ENCODE assay signal across 1 cellular context in the genomic region with DNA sequence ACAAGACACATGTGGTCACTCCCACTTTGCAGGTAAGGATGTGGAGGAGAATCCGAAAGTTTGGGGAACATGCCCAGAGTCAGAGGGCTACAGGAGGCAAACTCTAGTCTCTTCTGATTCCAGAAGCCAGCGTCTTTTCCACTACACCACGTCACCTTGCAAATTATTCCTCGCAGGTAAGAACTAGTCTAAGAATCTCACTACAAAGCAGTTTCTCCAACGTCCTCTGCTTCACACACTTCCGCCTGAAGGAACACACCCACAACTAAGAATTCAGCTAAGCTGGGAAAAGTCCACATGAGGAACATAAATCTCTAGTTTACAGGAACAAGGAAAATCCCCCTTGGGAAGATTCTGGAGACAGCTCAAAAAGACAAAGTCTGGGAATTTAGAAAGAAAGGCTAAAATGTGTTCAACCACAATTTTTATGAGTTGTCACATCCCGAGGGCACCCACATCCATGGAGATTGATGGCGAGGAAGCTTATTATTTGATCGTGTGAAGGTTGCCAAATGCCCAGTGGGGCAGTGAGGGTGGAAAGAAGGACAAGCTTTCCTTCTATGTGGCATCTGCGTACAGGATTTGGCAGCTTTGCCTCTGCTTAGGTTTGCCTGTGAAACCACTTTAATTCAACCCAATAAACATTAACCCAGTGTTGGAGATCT.
TF ChIP-seq lines count a peak whose summit lies in the region.

No MANE protein-coding gene starts in this region.

TF ChIP-seq in GM23338, 12 proteins besides CTCF, POLR2A, EP300 and RAD21 (continued from another document):
- no peak for TF ChIP-seq ZNF114 (CRISPR knock-in tag; IDR thresholded peaks at IDR 0.05)
- TF ChIP-seq STAT1 (IDR thresholded peaks at IDR 0.05; ENCODE audit: unreplicated experiment), result no peak
- TF ChIP-seq, protein P1, sequence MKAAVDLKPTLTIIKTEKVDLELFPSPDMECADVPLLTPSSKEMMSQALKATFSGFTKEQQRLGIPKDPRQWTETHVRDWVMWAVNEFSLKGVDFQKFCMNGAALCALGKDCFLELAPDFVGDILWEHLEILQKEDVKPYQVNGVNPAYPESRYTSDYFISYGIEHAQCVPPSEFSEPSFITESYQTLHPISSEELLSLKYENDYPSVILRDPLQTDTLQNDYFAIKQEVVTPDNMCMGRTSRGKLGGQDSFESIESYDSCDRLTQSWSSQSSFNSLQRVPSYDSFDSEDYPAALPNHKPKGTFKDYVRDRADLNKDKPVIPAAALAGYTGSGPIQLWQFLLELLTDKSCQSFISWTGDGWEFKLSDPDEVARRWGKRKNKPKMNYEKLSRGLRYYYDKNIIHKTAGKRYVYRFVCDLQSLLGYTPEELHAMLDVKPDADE (IDR thresholded peaks at IDR 0.05), result no peak
- no peak for TF ChIP-seq EZH2phosphoT487 (IDR thresholded peaks at IDR 0.05; ENCODE audit: unreplicated experiment)
- no peak for TF ChIP-seq CREB1 (CRISPR knock-in tag; IDR thresholded peaks at IDR 0.05; ENCODE audit: low read depth)
- TF ChIP-seq, protein P2, sequence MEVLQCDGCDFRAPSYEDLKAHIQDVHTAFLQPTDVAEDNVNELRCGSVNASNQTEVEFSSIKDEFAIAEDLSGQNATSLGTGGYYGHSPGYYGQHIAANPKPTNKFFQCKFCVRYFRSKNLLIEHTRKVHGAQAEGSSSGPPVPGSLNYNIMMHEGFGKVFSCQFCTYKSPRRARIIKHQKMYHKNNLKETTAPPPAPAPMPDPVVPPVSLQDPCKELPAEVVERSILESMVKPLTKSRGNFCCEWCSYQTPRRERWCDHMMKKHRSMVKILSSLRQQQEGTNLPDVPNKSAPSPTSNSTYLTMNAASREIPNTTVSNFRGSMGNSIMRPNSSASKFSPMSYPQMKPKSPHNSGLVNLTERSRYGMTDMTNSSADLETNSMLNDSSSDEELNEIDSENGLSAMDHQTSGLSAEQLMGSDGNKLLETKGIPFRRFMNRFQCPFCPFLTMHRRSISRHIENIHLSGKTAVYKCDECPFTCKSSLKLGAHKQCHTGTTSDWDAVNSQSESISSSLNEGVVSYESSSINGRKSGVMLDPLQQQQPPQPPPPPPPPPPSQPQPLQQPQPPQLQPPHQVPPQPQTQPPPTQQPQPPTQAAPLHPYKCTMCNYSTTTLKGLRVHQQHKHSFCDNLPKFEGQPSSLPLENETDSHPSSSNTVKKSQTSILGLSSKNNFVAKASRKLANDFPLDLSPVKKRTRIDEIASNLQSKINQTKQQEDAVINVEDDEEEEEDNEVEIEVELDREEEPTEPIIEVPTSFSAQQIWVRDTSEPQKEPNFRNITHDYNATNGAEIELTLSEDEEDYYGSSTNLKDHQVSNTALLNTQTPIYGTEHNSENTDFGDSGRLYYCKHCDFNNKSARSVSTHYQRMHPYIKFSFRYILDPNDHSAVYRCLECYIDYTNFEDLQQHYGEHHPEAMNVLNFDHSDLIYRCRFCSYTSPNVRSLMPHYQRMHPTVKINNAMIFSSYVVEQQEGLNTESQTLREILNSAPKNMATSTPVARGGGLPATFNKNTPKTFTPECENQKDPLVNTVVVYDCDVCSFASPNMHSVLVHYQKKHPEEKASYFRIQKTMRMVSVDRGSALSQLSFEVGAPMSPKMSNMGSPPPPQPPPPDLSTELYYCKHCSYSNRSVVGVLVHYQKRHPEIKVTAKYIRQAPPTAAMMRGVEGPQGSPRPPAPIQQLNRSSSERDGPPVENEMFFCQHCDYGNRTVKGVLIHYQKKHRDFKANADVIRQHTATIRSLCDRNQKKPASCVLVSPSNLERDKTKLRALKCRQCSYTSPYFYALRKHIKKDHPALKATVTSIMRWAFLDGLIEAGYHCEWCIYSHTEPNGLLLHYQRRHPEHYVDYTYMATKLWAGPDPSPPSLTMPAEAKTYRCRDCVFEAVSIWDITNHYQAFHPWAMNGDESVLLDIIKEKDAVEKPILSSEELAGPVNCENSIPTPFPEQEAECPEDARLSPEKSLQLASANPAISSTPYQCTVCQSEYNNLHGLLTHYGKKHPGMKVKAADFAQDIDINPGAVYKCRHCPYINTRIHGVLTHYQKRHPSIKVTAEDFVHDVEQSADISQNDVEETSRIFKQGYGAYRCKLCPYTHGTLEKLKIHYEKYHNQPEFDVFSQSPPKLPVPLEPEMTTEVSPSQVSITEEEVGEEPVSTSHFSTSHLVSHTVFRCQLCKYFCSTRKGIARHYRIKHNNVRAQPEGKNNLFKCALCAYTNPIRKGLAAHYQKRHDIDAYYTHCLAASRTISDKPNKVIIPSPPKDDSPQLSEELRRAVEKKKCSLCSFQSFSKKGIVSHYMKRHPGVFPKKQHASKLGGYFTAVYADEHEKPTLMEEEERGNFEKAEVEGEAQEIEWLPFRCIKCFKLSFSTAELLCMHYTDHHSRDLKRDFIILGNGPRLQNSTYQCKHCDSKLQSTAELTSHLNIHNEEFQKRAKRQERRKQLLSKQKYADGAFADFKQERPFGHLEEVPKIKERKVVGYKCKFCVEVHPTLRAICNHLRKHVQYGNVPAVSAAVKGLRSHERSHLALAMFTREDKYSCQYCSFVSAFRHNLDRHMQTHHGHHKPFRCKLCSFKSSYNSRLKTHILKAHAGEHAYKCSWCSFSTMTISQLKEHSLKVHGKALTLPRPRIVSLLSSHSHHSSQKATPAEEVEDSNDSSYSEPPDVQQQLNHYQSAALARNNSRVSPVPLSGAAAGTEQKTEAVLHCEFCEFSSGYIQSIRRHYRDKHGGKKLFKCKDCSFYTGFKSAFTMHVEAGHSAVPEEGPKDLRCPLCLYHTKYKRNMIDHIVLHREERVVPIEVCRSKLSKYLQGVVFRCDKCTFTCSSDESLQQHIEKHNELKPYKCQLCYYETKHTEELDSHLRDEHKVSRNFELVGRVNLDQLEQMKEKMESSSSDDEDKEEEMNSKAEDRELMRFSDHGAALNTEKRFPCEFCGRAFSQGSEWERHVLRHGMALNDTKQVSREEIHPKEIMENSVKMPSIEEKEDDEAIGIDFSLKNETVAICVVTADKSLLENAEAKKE (CRISPR knock-in tag; IDR thresholded peaks at IDR 0.05), result no peak
- TF ChIP-seq, protein P3, sequence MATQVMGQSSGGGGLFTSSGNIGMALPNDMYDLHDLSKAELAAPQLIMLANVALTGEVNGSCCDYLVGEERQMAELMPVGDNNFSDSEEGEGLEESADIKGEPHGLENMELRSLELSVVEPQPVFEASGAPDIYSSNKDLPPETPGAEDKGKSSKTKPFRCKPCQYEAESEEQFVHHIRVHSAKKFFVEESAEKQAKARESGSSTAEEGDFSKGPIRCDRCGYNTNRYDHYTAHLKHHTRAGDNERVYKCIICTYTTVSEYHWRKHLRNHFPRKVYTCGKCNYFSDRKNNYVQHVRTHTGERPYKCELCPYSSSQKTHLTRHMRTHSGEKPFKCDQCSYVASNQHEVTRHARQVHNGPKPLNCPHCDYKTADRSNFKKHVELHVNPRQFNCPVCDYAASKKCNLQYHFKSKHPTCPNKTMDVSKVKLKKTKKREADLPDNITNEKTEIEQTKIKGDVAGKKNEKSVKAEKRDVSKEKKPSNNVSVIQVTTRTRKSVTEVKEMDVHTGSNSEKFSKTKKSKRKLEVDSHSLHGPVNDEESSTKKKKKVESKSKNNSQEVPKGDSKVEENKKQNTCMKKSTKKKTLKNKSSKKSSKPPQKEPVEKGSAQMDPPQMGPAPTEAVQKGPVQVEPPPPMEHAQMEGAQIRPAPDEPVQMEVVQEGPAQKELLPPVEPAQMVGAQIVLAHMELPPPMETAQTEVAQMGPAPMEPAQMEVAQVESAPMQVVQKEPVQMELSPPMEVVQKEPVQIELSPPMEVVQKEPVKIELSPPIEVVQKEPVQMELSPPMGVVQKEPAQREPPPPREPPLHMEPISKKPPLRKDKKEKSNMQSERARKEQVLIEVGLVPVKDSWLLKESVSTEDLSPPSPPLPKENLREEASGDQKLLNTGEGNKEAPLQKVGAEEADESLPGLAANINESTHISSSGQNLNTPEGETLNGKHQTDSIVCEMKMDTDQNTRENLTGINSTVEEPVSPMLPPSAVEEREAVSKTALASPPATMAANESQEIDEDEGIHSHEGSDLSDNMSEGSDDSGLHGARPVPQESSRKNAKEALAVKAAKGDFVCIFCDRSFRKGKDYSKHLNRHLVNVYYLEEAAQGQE (IDR thresholded peaks at IDR 0.05; ENCODE audit: unreplicated experiment), result no peak
- no peak for TF ChIP-seq POLR2AphosphoS5 (IDR thresholded peaks at IDR 0.05; ENCODE audit: low read depth)
- TF ChIP-seq ZNF331 (CRISPR knock-in tag; IDR thresholded peaks at IDR 0.05; ENCODE audit: low read depth), result no peak
TF ChIP-seq in GM23338: peak in this region for 0.
